ENCODE assay signal across 8 cellular contexts in genomic region chr7:120950026-120950538, GRCh38. TPM values are rescaled to one million over a fixed set of nuclear protein-coding genes. Genes with fewer than 3 reads are reported as not detected.
DNase-seq lines count a peak whose midpoint lies in the region; ATAC-seq, FAIRE-seq and TF ChIP-seq lines count a peak whose summit lies in the region.

No MANE protein-coding gene starts in this region.

- H3K4me3 ChIP-seq in RWPE2 (ENCODE audit: severe bottlenecking): peak overlapping the region; percentile 48
- H3K4me3 ChIP-seq in esophagus squamous epithelium: peak overlapping the region; percentile 56 to 87 (median 74)
- peak overlapping the region; percentile 64 to 73 (median 68) for H3K4me3 ChIP-seq in sigmoid colon

- H3K36me3 ChIP-seq in RWPE2 (ENCODE audit: low read depth) (peaks cover 32% of the 10 kb centered on the region), esophagus squamous epithelium (peaks cover 0 to 19% (median 0%) of the 10 kb centered on the region in 3 donors), sigmoid colon (peaks cover 0 to 18% (median 2%) of the 10 kb centered on the region in 4 donors)

- intact Hi-C loops in esophagus squamous epithelium (cut with DNase I): no loop called here
- intact Hi-C loops in sigmoid colon (cut with DNase I): loop anchor here (2.0 to 5.0 kb wide), 3 partner anchors 39 to 143 kb away; partner anchors contain the start of genes CPED1 and TSPAN12

- ATAC-seq in RWPE2 (ENCODE audit: low read depth) (no peak), HG03432 (IDR thresholded peaks at IDR 0.05; ENCODE audit: unreplicated experiment) (no peak), HG03439 (IDR thresholded peaks at IDR 0.05; ENCODE audit: unreplicated experiment) (no peak), GM18505 (IDR thresholded peaks at IDR 0.05; ENCODE audit: unreplicated experiment) (no peak)

- peak; percentile 82 for FAIRE-seq in GM12891 (lab: Jason Lieb, UNC)

- H3K27ac ChIP-seq in RWPE2 (ENCODE audit: poor library complexity, severe bottlenecking) (no peak overlapping the region), esophagus squamous epithelium (peak overlapping the region in 3 of 4 donors; percentile 69 to 99 (median 97)), sigmoid colon (peak overlapping the region; percentile 94 to 96 (median 96))

- H3K27me3 ChIP-seq in RWPE2 (ENCODE audit: insufficient read depth, poor library complexity, severe bottlenecking) (no peaks in the 10 kb centered on the region), esophagus squamous epithelium (no peaks in the 10 kb centered on the region), sigmoid colon (no peaks in the 10 kb centered on the region)

- no peak for DNase-seq in GM12891 (ENCODE audit: insufficient read length, low spot score)
- DNase-seq in RWPE2 (ENCODE audit: low spot score): no peak
- DNase-seq in esophagus squamous epithelium (lab: John Stamatoyannopoulos, UW): no peak
- DNase-seq in sigmoid colon: no peak
- no peak for DNase-seq in HuH-7 (ENCODE audit: low spot score)

- H3K4me1 ChIP-seq in RWPE2 (ENCODE audit: insufficient read depth, poor library complexity, severe bottlenecking) (peaks cover 15% of the 10 kb centered on the region), esophagus squamous epithelium (peaks cover 5 to 28% (median 11%) of the 10 kb centered on the region in 3 donors), sigmoid colon (peaks cover 0 to 40% (median 14%) of the 10 kb centered on the region in 4 donors)

- no peak for TF ChIP-seq EP300 in sigmoid colon (IDR thresholded peaks at IDR 0.05)

- TF ChIP-seq CTCF in RWPE2 (IDR thresholded peaks at IDR 0.05; ENCODE audit: poor library complexity, severe bottlenecking) (no peak), esophagus squamous epithelium (IDR thresholded peaks at IDR 0.05) (no peak), sigmoid colon (IDR thresholded peaks at IDR 0.05) (no peak)

- TF ChIP-seq POLR2A in GM12891 (IDR thresholded peaks at IDR 0.05; ENCODE audit: low read depth, low read length) (no peak; the same call in 1 of the 2 replicates), esophagus squamous epithelium (IDR thresholded peaks at IDR 0.05) (no peak), sigmoid colon (IDR thresholded peaks at IDR 0.05) (no peak), GM18505 (IDR thresholded peaks at IDR 0.05; ENCODE audit: borderline replicate concordance, extremely low read depth, insufficient read depth, insufficient read length) (no peak)

- 1 to 4% methylated on average over 10 of the region's 10 CpGs for WGBS in esophagus squamous epithelium, 2 donors
- 1 to 2% methylated on average over 10 of the region's 10 CpGs for WGBS in sigmoid colon, 2 donors

- H3K9me3 ChIP-seq in RWPE2 (ENCODE audit: severe bottlenecking): no peaks in the 10 kb centered on the region
- no peaks in the 10 kb centered on the region for H3K9me3 ChIP-seq in esophagus squamous epithelium
- H3K9me3 ChIP-seq in sigmoid colon: no peaks in the 10 kb centered on the region

TF ChIP-seq in GM12891, 5 proteins besides CTCF, POLR2A, EP300 and RAD21:
- TF ChIP-seq SPI1 (IDR thresholded peaks at IDR 0.05; ENCODE audit: low read depth, low read length): no peak
- TF ChIP-seq POLR2AphosphoS5 (IDR thresholded peaks at IDR 0.05; ENCODE audit: low read depth, low read length): no peak
- TF ChIP-seq PAX5 (IDR thresholded peaks at IDR 0.05; ENCODE audit: insufficient read depth, low read length, severe bottlenecking): no peak
- TF ChIP-seq TAF1 (IDR thresholded peaks at IDR 0.05; ENCODE audit: low read depth, low read length): no peak
- TF ChIP-seq POU2F2 (IDR thresholded peaks at IDR 0.05; ENCODE audit: low read depth, low read length): no peak

RNA-seq across cellular contexts. Expression of gene ING3, which starts 0.5 kb away (rescaled TPM):
- 15.2 TPM for polyA plus RNA-seq in GM12891 (2012; ENCODE audit: low read depth, missing spikeins)
- 10 to 100 TPM; 12.5 to 15.8 (median 14.4) TPM for total RNA-seq in esophagus squamous epithelium
- total RNA-seq in sigmoid colon: 10 to 100 TPM; 16.6 to 33.1 (median 25.4) TPM
- polyA plus RNA-seq in sigmoid colon: 10 to 100 TPM in 2 of 3 donors, 1 to 10 TPM in 1; 9.6 to 11.8 (median 10.9) TPM

RNA-seq across cellular contexts. Expression of gene CPED1, which starts 38.4 kb away (rescaled TPM):
- 0.03 TPM for polyA plus RNA-seq in GM12891 (2012; ENCODE audit: low read depth, missing spikeins)
- total RNA-seq in esophagus squamous epithelium (1 to 10 TPM in 3 of 4 donors, under 1 TPM in 1; 0.61 to 6.3 (median 2.3) TPM), sigmoid colon (100 to 1,000 TPM in 1 of 4 donors, 10 to 100 TPM in 3; 79.6 to 120 (median 89.3) TPM)
- 1 to 10 TPM; 1.2 to 2.2 (median 1.8) TPM for polyA plus RNA-seq in sigmoid colon

Comparison
In these comparisons a context has a peak if more than half of its experiments do, and no peak if none do; other contexts are left out.
1. RNA of gene CPED1, which starts 38.4 kb away (total RNA-seq): 79.6 to 120 TPM in sigmoid colon; 0.61 to 6.3 TPM in esophagus squamous epithelium; every median in the first group is over 10 times any median in the second.
2. Peak in every context shown above with its lines, with median percentiles within 50 percentile points of each other: H3K4me3 ChIP-seq.